In the genomic region with DNA sequence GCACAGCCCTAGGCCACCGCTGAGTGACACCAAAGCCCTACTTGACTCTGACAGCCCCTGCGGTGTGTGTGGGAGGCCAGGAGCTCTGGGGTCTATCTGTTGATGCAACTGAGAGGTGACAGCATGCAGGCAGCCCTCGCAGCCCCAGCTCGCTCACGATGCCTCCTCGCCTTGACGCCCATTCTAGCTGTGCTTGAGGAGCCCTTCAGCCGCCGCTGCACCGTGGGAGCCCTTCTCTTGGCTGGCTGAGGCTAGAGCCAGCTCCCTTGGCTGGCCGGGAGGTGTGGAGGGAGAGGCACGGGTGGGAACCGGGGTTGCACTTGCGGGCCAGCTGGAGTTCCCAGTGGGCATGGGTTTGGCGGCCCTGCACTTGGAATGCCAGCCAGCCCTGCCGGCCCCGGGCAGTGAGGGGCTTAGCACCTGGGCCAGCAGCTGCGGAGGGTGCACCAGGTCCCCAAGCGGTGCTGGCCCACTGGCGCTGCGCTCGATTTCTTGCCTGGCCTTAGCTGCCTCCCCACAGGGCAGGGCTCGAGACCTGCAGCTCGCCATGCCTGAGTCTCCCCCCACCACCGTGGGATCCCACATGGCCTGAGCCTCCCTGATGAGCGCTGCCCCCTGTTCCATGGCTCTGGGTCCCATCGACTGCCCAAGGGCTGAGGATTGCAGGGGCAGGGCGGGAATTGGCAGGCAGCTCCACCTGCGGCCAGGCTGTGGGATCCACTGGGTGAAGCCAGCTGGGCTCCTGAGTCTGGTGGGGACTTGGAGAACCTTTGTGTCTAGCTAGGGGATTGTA, we compare ENCODE assay signal across 30 cellular contexts. TPM values are rescaled to one million over a fixed set of nuclear protein-coding genes. Genes with fewer than 3 reads are reported as not detected.
"Had no signal": no experiment of that assay in that cellular context is flagged by ENCODE, and none has a peak within 500 bp of the region (broad histone marks: within the 10 kb centered on the region; RNA-seq: fewer than 3 reads in every experiment).

No MANE protein-coding gene starts in this region.

- H3K27ac ChIP-seq: ascending aorta, cardiac muscle cell, VCaP had no signal

- DNase-seq: activated B cell treated with CpG ODN at 0.5 μM for 24 hours; activated CD4-positive, alpha-beta memory T cell treated with anti-CD3 and anti-CD28 coated beads, Interleukin-2, amount 10 ng/mL, durations not matched to agents 7 days and 5 days; activated CD4-positive, alpha-beta T cell treated with anti-CD3 and anti-CD28 coated beads for 1 hour; activated CD4-positive, alpha-beta T cell treated with anti-CD3 and anti-CD28 coated beads for 36 hours; activated CD4-positive, alpha-beta T cell treated with anti-CD3 and anti-CD28 coated beads for 48 hours; activated CD4-positive, alpha-beta T cell treated with anti-CD3 and anti-CD28 coated beads, Interleukin-2, amount 10 ng/mL, durations not matched to agents 7 days and 5 days; activated CD4-positive, alpha-beta T cell treated with anti-CD3 and anti-CD28 coated beads, Interleukin-2, amount 50 U/mL, for 48 hours; activated CD8-positive, alpha-beta memory T cell treated with anti-CD3 and anti-CD28 coated beads for 24 hours; activated CD8-positive, alpha-beta memory T cell treated with anti-CD3 and anti-CD28 coated beads, Interleukin-2, amount 10 ng/mL, durations not matched to agents 7 days and 5 days; activated CD8-positive, alpha-beta memory T cell treated with anti-CD3 and anti-CD28 coated beads, Interleukin-2, amount 50 U/mL, for 48 hours; activated CD8-positive, alpha-beta T cell treated with anti-CD3 and anti-CD28 coated beads, Interleukin-2, amount 10 ng/mL, durations not matched to agents 7 days and 5 days; activated effector memory CD4-positive, alpha-beta T cell treated with Interleukin-2 at 50 U/mL for 16 hours; activated naive CD4-positive, alpha-beta T cell treated with anti-CD3 and anti-CD28 coated beads, Interleukin-2, amount 10 ng/mL, durations not matched to agents 7 days and 5 days; activated naive CD4-positive, alpha-beta T cell treated with Interleukin-2 at 50 U/mL for 16 hours; activated naive CD8-positive, alpha-beta T cell treated with anti-CD3 and anti-CD28 coated beads, Interleukin-2, amount 10 ng/mL, durations not matched to agents 7 days and 5 days; activated naive CD8-positive, alpha-beta T cell treated with anti-CD3 and anti-CD28 coated beads, Interleukin-2, amount 50 U/mL, for 24 hours; activated T-cell treated with anti-CD3 and anti-CD28 coated beads, Interleukin-2, amount 50 U/mL, for 24 hours; activated T-cell treated with anti-CD3 and anti-CD28 coated beads, Interleukin-2, amount 50 U/mL, for 48 hours; amygdala; anterior cingulate cortex; caudate nucleus; SW 1271; T-helper 1 cell; T-helper 2 cell; T-helper 9 cell had no signal

- H3K36me3 ChIP-seq: ascending aorta, cardiac muscle cell had no signal

- H3K9me3 ChIP-seq: ascending aorta had no signal

- H3K27me3 ChIP-seq: ascending aorta, cardiac muscle cell had no signal

- H3K4me3 ChIP-seq: ascending aorta, cardiac muscle cell had no signal

- H3K4me1 ChIP-seq: ascending aorta had no signal

- ATAC-seq: activated CD4-positive, alpha-beta T cell treated with anti-CD3 and anti-CD28 coated beads for 36 hours; activated CD8-positive, alpha-beta memory T cell treated with anti-CD3 and anti-CD28 coated beads, Interleukin-2, amount 10 ng/mL, durations not matched to agents 7 days and 5 days; activated CD8-positive, alpha-beta T cell treated with anti-CD3 and anti-CD28 coated beads, Interleukin-2, amount 10 ng/mL, durations not matched to agents 7 days and 5 days; activated naive CD8-positive, alpha-beta T cell treated with anti-CD3 and anti-CD28 coated beads, Interleukin-2, amount 50 U/mL, for 24 hours had no signal

RNA-seq across cellular contexts. Expression of gene POM121L12, which starts 31.6 kb away (rescaled TPM):
- total RNA-seq: activated B cell treated with CpG ODN at 0.5 μM for 24 hours; activated CD4-positive, alpha-beta memory T cell treated with anti-CD3 and anti-CD28 coated beads, Interleukin-2, amount 10 ng/mL, durations not matched to agents 7 days and 5 days; activated CD4-positive, alpha-beta T cell treated with anti-CD3 and anti-CD28 coated beads for 36 hours; activated CD4-positive, alpha-beta T cell treated with anti-CD3 and anti-CD28 coated beads, Interleukin-2, amount 10 ng/mL, durations not matched to agents 7 days and 5 days; activated CD8-positive, alpha-beta memory T cell treated with anti-CD3 and anti-CD28 coated beads, Interleukin-2, amount 10 ng/mL, durations not matched to agents 7 days and 5 days; activated CD8-positive, alpha-beta T cell treated with anti-CD3 and anti-CD28 coated beads, Interleukin-2, amount 10 ng/mL, durations not matched to agents 7 days and 5 days; activated naive CD8-positive, alpha-beta T cell treated with anti-CD3 and anti-CD28 coated beads, Interleukin-2, amount 10 ng/mL, durations not matched to agents 7 days and 5 days; activated T-helper 2 cell treated with anti-CD3 and anti-CD28 coated beads, Interferon-gamma antibody, Interleukin-2, Interleukin-4, amounts not matched to agents 10 μg/mL and 5 μg/mL and 100 μg/mL, durations not matched to agents 14 hours and 24 hours and 36 hours; ascending aorta; bronchial epithelial cell; cardiac muscle cell had no signal
